Comparison of ENCODE assay signal across 1 cellular context in the genomic region with DNA sequence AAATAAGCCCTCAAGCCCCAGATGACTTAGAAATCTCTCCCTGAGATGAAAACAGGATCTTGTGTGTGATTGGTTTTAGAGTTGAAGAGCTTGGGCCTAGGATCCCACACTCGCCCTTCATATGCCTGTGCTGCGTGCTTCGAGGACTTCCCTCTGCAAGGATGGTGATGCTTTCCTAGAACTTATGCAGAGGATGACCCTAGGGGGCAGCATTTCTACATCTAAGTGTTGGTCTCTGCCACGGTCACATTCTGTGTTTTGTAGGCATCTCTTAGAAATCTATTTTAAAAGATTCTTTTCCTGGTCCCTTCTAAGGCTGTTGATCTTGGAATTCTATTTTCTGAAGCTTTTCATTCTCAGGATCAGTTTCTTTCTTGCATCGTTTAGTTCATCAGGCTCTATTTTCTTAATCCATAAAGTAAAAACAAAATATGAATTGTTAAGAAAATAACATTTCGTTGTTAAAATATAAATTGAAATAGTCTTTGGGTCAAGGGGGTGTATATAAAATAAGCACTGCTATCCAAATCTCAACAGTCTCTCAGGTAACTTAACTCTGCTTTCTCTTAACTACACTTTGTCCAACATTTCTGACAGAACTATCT.
TF ChIP-seq lines count a peak whose summit lies in the region.

No MANE protein-coding gene starts in this region.

TF ChIP-seq in HepG2, 621 proteins besides CTCF, POLR2A, EP300 and RAD21:
- TF ChIP-seq, protein P1, sequence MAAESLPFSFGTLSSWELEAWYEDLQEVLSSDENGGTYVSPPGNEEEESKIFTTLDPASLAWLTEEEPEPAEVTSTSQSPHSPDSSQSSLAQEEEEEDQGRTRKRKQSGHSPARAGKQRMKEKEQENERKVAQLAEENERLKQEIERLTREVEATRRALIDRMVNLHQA (CRISPR knock-in tag; IDR thresholded peaks at IDR 0.05) = no peak
- TF ChIP-seq STAG1 (CRISPR knock-in tag; IDR thresholded peaks at IDR 0.05) = peak; percentile 69
- TF ChIP-seq, protein P2, sequence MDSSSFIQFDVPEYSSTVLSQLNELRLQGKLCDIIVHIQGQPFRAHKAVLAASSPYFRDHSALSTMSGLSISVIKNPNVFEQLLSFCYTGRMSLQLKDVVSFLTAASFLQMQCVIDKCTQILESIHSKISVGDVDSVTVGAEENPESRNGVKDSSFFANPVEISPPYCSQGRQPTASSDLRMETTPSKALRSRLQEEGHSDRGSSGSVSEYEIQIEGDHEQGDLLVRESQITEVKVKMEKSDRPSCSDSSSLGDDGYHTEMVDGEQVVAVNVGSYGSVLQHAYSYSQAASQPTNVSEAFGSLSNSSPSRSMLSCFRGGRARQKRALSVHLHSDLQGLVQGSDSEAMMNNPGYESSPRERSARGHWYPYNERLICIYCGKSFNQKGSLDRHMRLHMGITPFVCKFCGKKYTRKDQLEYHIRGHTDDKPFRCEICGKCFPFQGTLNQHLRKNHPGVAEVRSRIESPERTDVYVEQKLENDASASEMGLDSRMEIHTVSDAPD (CRISPR knock-in tag; IDR thresholded peaks at IDR 0.05) = no peak
- TF ChIP-seq SMC3 (IDR thresholded peaks at IDR 0.05; ENCODE audit: low read length) = peak; percentile 20; the same call in 1 of the 2 replicates
- TF ChIP-seq YEATS2 (CRISPR knock-in tag; IDR thresholded peaks at IDR 0.05; ENCODE audit: borderline replicate concordance) = 0 out of 2 replicates have a peak, but pooled peaks have one; percentile 25
- TF ChIP-seq ZNF589 (CRISPR knock-in tag; conservative IDR thresholded peaks at IDR 0.05) = no peak
- TF ChIP-seq, protein P3, sequence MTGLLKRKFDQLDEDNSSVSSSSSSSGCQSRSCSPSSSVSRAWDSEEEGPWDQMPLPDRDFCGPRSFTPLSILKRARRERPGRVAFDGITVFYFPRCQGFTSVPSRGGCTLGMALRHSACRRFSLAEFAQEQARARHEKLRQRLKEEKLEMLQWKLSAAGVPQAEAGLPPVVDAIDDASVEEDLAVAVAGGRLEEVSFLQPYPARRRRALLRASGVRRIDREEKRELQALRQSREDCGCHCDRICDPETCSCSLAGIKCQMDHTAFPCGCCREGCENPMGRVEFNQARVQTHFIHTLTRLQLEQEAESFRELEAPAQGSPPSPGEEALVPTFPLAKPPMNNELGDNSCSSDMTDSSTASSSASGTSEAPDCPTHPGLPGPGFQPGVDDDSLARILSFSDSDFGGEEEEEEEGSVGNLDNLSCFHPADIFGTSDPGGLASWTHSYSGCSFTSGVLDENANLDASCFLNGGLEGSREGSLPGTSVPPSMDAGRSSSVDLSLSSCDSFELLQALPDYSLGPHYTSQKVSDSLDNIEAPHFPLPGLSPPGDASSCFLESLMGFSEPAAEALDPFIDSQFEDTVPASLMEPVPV (CRISPR knock-in tag; IDR thresholded peaks at IDR 0.05) = no peak
